Comparison of ENCODE assay signal across 24 cellular contexts in the genomic region with DNA sequence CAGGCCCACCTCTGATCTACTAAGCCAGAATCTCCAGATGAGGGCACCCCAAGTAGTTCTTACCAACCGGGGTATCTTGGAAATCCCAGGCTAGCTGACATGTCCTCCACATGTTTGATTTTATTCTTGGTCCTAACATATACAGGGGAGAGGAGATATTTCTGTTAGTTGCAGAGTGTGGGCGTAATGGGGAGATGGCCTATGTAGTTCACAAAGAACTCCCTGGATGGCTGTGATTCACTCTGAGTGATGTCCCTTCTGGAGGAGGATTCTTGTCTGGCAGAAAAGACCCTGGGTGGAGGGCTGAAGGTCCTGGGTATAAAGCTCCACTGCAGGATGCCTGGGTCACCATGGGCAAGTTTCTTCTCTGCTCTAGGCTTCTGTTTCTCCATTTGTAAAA. TPM values are rescaled to one million over a fixed set of nuclear protein-coding genes. Genes with fewer than 3 reads are reported as not detected.
"Had no signal": no experiment of that assay in that cellular context is flagged by ENCODE, and none has a peak within 500 bp of the region (broad histone marks: within the 10 kb centered on the region; RNA-seq: fewer than 3 reads in every experiment).

No MANE protein-coding gene starts in this region.

- H3K4me3 Mint-ChIP-seq: immature natural killer cell; memory B cell; naive B cell; nephron; stimulated activated effector memory CD8-positive, alpha-beta T cell treated with anti-CD3 and anti-CD28 coated beads, Interleukin-12 subunit alpha, Interleukin-12 subunit beta, amount 100 ng/mL, for 72 hours had no signal

- DNase-seq: dermis blood vessel endothelial cell; esophagus squamous epithelium; glutamatergic neuron; immature natural killer cell; kidney; left cardiac atrium; left ventricle myocardium inferior; lower lobe of right lung; midbrain; naive B cell; occipital lobe; psoas muscle; retina; right lobe of liver; stimulated activated CD4-positive, alpha-beta T cell treated with anti-CD3 and anti-CD28 coated beads, Interleukin-4, amount 100 ng/mL, for 1 hour; stimulated activated CD8-positive, alpha-beta memory T cell treated with anti-CD3 and anti-CD28 coated beads, Interleukin-4, amount 100 ng/mL, for 48 hours; stimulated activated naive CD8-positive, alpha-beta T cell treated with anti-CD3 and anti-CD28 coated beads, Interleukin-15, Interleukin-2, amounts not matched to agents 100 U/mL and 50 U/mL, for 24 hours; tibial artery; upper lobe of left lung had no signal

- H3K27me3 Mint-ChIP-seq: memory B cell, naive B cell had no signal

- H3K27ac Mint-ChIP-seq: immature natural killer cell; memory B cell; nephron; stimulated activated effector memory CD8-positive, alpha-beta T cell treated with anti-CD3 and anti-CD28 coated beads, Interleukin-12 subunit alpha, Interleukin-12 subunit beta, amount 100 ng/mL, for 72 hours had no signal

- ATAC-seq: gastroesophageal sphincter; lower lobe of right lung; psoas muscle; right lobe of liver; stimulated activated effector memory CD8-positive, alpha-beta T cell treated with anti-CD3 and anti-CD28 coated beads, Interleukin-12 subunit alpha, Interleukin-12 subunit beta, amount 100 ng/mL, for 72 hours had no signal

- H3K4me1 Mint-ChIP-seq: immature natural killer cell had no signal

- H3K9me3 ChIP-seq: esophagus squamous epithelium, gastroesophageal sphincter, left ventricle myocardium inferior, lower lobe of right lung, psoas muscle, right lobe of liver, tibial artery, upper lobe of left lung, vagina had no signal

- H3K4me1 ChIP-seq: esophagus squamous epithelium, gastroesophageal sphincter, lower lobe of right lung, psoas muscle, right lobe of liver, tibial artery, vagina had no signal

- H3K9me3 Mint-ChIP-seq: memory B cell; naive B cell; nephron; stimulated activated effector memory CD8-positive, alpha-beta T cell treated with anti-CD3 and anti-CD28 coated beads, Interleukin-12 subunit alpha, Interleukin-12 subunit beta, amount 100 ng/mL, for 72 hours had no signal

- H3K4me3 ChIP-seq: esophagus squamous epithelium, gastroesophageal sphincter, left ventricle myocardium inferior, lower lobe of right lung, psoas muscle, right lobe of liver, tibial artery, upper lobe of left lung, vagina had no signal

- H3K27ac ChIP-seq: esophagus squamous epithelium, gastroesophageal sphincter, left ventricle myocardium inferior, lower lobe of right lung, psoas muscle, right lobe of liver, tibial artery, upper lobe of left lung, vagina had no signal

- H3K27me3 ChIP-seq: esophagus squamous epithelium, gastroesophageal sphincter, right lobe of liver, tibial artery, upper lobe of left lung, vagina had no signal

RNA-seq across cellular contexts. Expression of a gene that starts 18.7 kb away (rescaled TPM):
- polyA plus RNA-seq: immature natural killer cell had no signal
